In genomic region chr11:83073248-83073647, GRCh38 we compare ENCODE assay signal across 9 cellular contexts. TPM values are rescaled to one million over a fixed set of nuclear protein-coding genes. Genes with fewer than 3 reads are reported as not detected.
A peak's percentile ranks its signal among the peaks of the same experiment; 100 is the strongest.
DNase-seq lines count a peak whose midpoint lies in the region; TF ChIP-seq lines count a peak whose summit lies in the region.
"Had no signal": no experiment of that assay in that cellular context is flagged by ENCODE, and none has a peak within 500 bp of the region (broad histone marks: within the 10 kb centered on the region; RNA-seq: fewer than 3 reads in every experiment).

No MANE protein-coding gene starts in this region.

- intact Hi-C loops in testis (cut with DNase I; ENCODE audit: low total_unique reads): loop anchor here (5.0 to 10.0 kb wide), 2 partner anchors 84 to 168 kb away; partner anchors contain the start of genes DDIAS, PCF11 and PRCP

- no peak overlapping the region for H3K4me3 Mint-ChIP-seq in chondrocyte (ENCODE audit: unreplicated experiment)

- H3K27ac ChIP-seq in C4-2B: peak overlapping the region; percentile 93; the same call in 1 of the 2 replicates
- H3K27ac ChIP-seq in KOPT-K1 (ENCODE audit: low read depth, low read length, poor library complexity, severe bottlenecking): peak overlapping the region; percentile 78
- no peak overlapping the region for H3K27ac ChIP-seq in testis

- H3K27me3 ChIP-seq in neuron (ENCODE audit: insufficient read depth, low read length): no peaks in the 10 kb centered on the region
- H3K27me3 ChIP-seq in testis: no peaks in the 10 kb centered on the region

- WGBS in testis, 2 donors: 53 to 72% methylated on average over 1 of the region's 1 CpG

- no peak for TF ChIP-seq POLR2A in testis (IDR thresholded peaks at IDR 0.05)

- H3K9me3 ChIP-seq in KOPT-K1 (ENCODE audit: insufficient read depth, low read length, poor library complexity, severe bottlenecking) (no peaks in the 10 kb centered on the region), neuron (ENCODE audit: low read length) (no peaks in the 10 kb centered on the region), testis (no peaks in the 10 kb centered on the region)

- H3K27ac Mint-ChIP-seq in chondrocyte (ENCODE audit: unreplicated experiment): no peak overlapping the region

- H3K4me1 Mint-ChIP-seq in chondrocyte (ENCODE audit: low read depth): peaks cover 20% of the 10 kb centered on the region

- DNase-seq in epithelial cell of esophagus (ENCODE audit: low read depth) (no peak), dedifferentiated amniotic fluid mesenchymal stem cell (ENCODE audit: extremely low spot score) (no peak), chondrocyte (ENCODE audit: low spot score) (no peak), NCI-H82 (lab: John Stamatoyannopoulos, UW) (no peak), testis (no peak)
- DNase-seq: NCI-H526 treated with DMSO at 0.1 percent for 48 hours had no signal

- H3K4me1 ChIP-seq in neuron (ENCODE audit: insufficient read depth, low read length) (peaks cover 32% of the 10 kb centered on the region), testis (peaks cover 12% of the 10 kb centered on the region)

- peaks cover 6% of the 10 kb centered on the region for H3K36me3 Mint-ChIP-seq in chondrocyte (ENCODE audit: low read depth)

- H3K4me3 ChIP-seq in epithelial cell of esophagus (ENCODE audit: low read length) (peak overlapping the region; percentile 85), neuron (ENCODE audit: low read length) (peak overlapping the region; percentile 86), testis (no peak overlapping the region)

- H3K27me3 Mint-ChIP-seq in chondrocyte (ENCODE audit: low read depth): no peaks in the 10 kb centered on the region

- H3K9me3 Mint-ChIP-seq in chondrocyte (ENCODE audit: low read depth): no peaks in the 10 kb centered on the region

- H2AFZ ChIP-seq in neuron (ENCODE audit: low read depth, low read length): no peak overlapping the region

- H3K36me3 ChIP-seq in KOPT-K1 (ENCODE audit: insufficient read depth, low read length) (peaks cover 45% of the 10 kb centered on the region), neuron (ENCODE audit: insufficient read depth, low read length) (peaks cover 22% of the 10 kb centered on the region), testis (ENCODE audit: low read depth, missing control alignments) (no peaks in the 10 kb centered on the region)

- no peak for TF ChIP-seq CTCF in C4-2B (conservative IDR thresholded peaks at IDR 0.05)
- TF ChIP-seq CTCF in epithelial cell of esophagus (IDR thresholded peaks at IDR 0.05; ENCODE audit: insufficient read depth, low read depth, low read length, missing control alignments): no peak
- TF ChIP-seq CTCF in chondrocyte (IDR thresholded peaks at IDR 0.05): no peak
- TF ChIP-seq CTCF in testis (IDR thresholded peaks at IDR 0.05): no peak

RNA-seq across cellular contexts. Expression of gene RAB30, which starts 1.6 kb away (rescaled TPM):
- total RNA-seq in chondrocyte (52.6 to 55.2 TPM (median 54.0 TPM) in 3 replicates), testis (10 to 100 TPM; 12.3 to 13.1 TPM)
- polyA plus RNA-seq in testis (ENCODE audit: insufficient read depth, low read depth, low replicate concordance): 11.4 TPM

Comparison
In these comparisons a context has a peak if more than half of its experiments do, and no peak if none do; other contexts are left out.
1. H3K27ac ChIP-seq: peak in C4-2B (single experiment) and KOPT-K1 (single experiment); none in testis (0 of 2).
2. H3K4me3 ChIP-seq: peak in epithelial cell of esophagus (single experiment) and neuron (single experiment); none in testis (0 of 2).